Comparison of ENCODE assay signal across 16 cellular contexts in the genomic region with DNA sequence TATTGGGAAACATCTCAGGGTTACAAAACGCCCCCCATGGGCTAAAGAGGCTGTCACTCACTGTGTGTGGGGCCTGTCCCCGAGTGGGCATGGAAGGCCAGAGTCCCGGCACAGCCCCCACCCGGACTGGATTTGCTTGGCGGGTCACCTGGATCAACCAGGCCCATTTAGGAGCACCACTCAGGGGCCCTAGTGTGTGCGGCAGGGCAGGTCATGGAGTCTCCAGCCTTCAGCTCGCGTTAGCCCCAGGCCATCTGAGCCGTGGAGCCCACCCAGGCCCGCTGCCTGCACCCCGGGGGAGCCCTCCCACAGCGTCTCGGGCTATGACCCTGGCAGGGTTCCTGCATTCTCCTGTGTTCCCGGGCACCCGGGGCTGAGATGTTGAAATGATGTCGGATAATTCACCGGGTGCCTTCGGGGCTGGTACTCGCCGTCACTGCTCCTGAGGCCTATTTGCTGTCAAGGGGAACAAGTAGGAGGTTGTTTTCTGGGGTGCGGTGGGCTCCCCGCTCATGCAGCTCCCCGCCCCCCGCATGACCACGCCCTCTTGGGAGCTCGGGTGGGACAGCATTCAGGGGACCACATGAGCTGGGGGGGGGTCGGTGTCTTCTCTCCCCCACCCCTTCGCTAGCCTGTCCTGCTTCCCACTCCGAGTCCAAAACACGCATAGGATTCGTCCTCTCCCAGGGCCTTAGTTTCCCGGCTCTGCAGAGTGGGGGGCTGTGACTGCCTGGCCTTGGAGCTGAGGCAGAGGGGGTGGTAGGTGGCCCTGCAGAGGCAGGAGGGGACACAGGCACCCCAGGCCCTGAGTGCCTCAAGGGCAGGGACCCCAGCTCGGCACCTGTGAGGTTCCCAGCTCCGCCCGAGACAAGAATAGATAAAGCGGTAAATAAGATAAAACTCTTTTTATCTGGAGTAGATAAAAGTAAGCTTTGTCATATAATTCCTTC.
A peak's percentile ranks its signal among the peaks of the same experiment; 100 is the strongest.
DNase-seq lines count a peak whose midpoint lies in the region; ATAC-seq, FAIRE-seq and TF ChIP-seq lines count a peak whose summit lies in the region.
"Had no signal": no experiment of that assay in that cellular context is flagged by ENCODE, and none has a peak within 500 bp of the region (broad histone marks: within the 10 kb centered on the region; RNA-seq: fewer than 3 reads in every experiment).

No MANE protein-coding gene starts in this region.

- H2AFZ ChIP-seq in neuronal stem cell (ENCODE audit: low read length) = no peak overlapping the region

- H2BK120ac ChIP-seq in neuronal stem cell (ENCODE audit: low read depth, low read length) = no peak overlapping the region

- intact Hi-C loops in Right ventricle myocardium superior (cut with DNase I) (loop anchor here (5.0 to 10.0 kb wide), 2 partner anchors 75 to 217 kb away; a partner anchor contains a TSS), heart right ventricle (cut with DNase I) (loop anchor here in 8 of 10 donors (5.0 to 10.0 kb wide), 4 partner anchors 80 to 327 kb away; a partner anchor contains a TSS)

- no peak for TF ChIP-seq CTCF in heart right ventricle (IDR thresholded peaks at IDR 0.05)

- H3K9me3 ChIP-seq in heart right ventricle = no peaks in the 10 kb centered on the region
- no peaks in the 10 kb centered on the region for H3K9me3 ChIP-seq in neuronal stem cell (replicated peaks in 1 of 2; ENCODE audit: control insufficient read depth in 2 of 2, insufficient read depth in 1 of 2, low read depth in 1 of 2, low read length in 2 of 2)
- H3K9me3 ChIP-seq: SJCRH30, vagina had no signal

- H3K27ac ChIP-seq in heart right ventricle = no peak overlapping the region
- no peak overlapping the region for H3K27ac ChIP-seq in neuronal stem cell (replicated peaks; ENCODE audit: low read length)
- H3K27ac ChIP-seq: SJCRH30, vagina, VCaP had no signal

- no peaks in the 10 kb centered on the region for H3K79me1 ChIP-seq in neuronal stem cell (ENCODE audit: low read depth, low read length)

- no peaks in the 10 kb centered on the region for H3K36me3 ChIP-seq in heart right ventricle
- H3K36me3 ChIP-seq in neuronal stem cell (replicated peaks in 1 of 2; ENCODE audit: control insufficient read depth in 2 of 2, insufficient read depth in 2 of 2, low read length in 2 of 2) = no peaks in the 10 kb centered on the region
- H3K36me3 ChIP-seq: SJCRH30, vagina had no signal

- peak overlapping the region; percentile 15 for H2AK5ac ChIP-seq in neuronal stem cell (ENCODE audit: low read depth, low read length)

- H4K91ac ChIP-seq in neuronal stem cell (ENCODE audit: low read depth, low read length, poor library complexity) = no peak overlapping the region

- H2BK12ac ChIP-seq in neuronal stem cell (ENCODE audit: low read length) = no peak overlapping the region

- WGBS in heart right ventricle, 2 donors = 78 to 86% methylated on average over 36 of the region's 36 CpGs
- no CpG with 5 or more reads among the region's 36 CpGs for WGBS in neuronal stem cell (ENCODE audit: extremely low coverage in 2 of 2, insufficient read length in 2 of 2, insufficient replicate concordance in 1 of 2), 2 donors

- DNase-seq in Right ventricle myocardium superior (peak; percentile 22), heart right ventricle (no peak), ecto neural progenitor cell (ENCODE audit: low spot score) (peak; percentile 44), neuronal stem cell (ENCODE audit: low spot score) (no peak), putamen (ENCODE audit: low spot score) (no peak), RCC 7860 (ENCODE audit: low spot score) (no peak)
- DNase-seq: HCEC 1CT; KBM-7; NCI-H1694 treated with DMSO at 0.1 percent for 48 hours; stimulated activated CD4-positive, alpha-beta T cell treated with anti-CD3 and anti-CD28 coated beads, Interleukin-12 subunit alpha, Interleukin-12 subunit beta, amount 100 ng/mL, for 4 hours had no signal

- H2BK15ac ChIP-seq in neuronal stem cell (ENCODE audit: low read length) = peak overlapping the region; percentile 39

- ATAC-seq in Right ventricle myocardium superior (ENCODE audit: poor library complexity) = no peak
- ATAC-seq in heart right ventricle = no peak
- ATAC-seq in HG03520 (IDR thresholded peaks at IDR 0.05; ENCODE audit: unreplicated experiment) = no peak
- ATAC-seq in HG02642 (IDR thresholded peaks at IDR 0.05; ENCODE audit: poor library complexity, unreplicated experiment) = no peak

- H3K4me1 ChIP-seq in heart right ventricle = peaks cover 7 to 26% (median 18%) of the 10 kb centered on the region in 9 donors
- H3K4me1 ChIP-seq in neuronal stem cell (ENCODE audit: control insufficient read depth in 2 of 2, insufficient read depth in 1 of 2, low read depth in 1 of 2, low read length in 2 of 2) = no peaks in the 10 kb centered on the region
- H3K4me1 ChIP-seq: SJCRH30, vagina had no signal

- H3K14ac ChIP-seq in neuronal stem cell (ENCODE audit: low read length) = no peak overlapping the region

- no peak overlapping the region for H3K4ac ChIP-seq in neuronal stem cell (ENCODE audit: low read length)

- H3K18ac ChIP-seq in neuronal stem cell (ENCODE audit: low read length) = no peak overlapping the region

- H3K27me3 ChIP-seq in heart right ventricle = no peaks in the 10 kb centered on the region
- H3K27me3 ChIP-seq in neuronal stem cell (ENCODE audit: control insufficient read depth in 3 of 3, insufficient read depth in 3 of 3, low read depth in 1 of 3, low read length in 3 of 3) = peaks cover 0 to 19% (median 2%) of the 10 kb centered on the region in 3 experiments
- H3K27me3 ChIP-seq: vagina had no signal

- H2BK5ac ChIP-seq in neuronal stem cell (ENCODE audit: low read length) = no peak overlapping the region

- H3K4me2 ChIP-seq in neuronal stem cell (ENCODE audit: insufficient read depth, low read length, poor library complexity, severe bottlenecking) = no peak overlapping the region

- H3K23ac ChIP-seq in neuronal stem cell (ENCODE audit: low read depth, low read length, poor library complexity) = no peak overlapping the region

- no peak overlapping the region for H3K4me3 ChIP-seq in heart right ventricle
- H3K4me3 ChIP-seq in neuronal stem cell (ENCODE audit: low read length in 2 of 2) = no peak overlapping the region
- H3K4me3 ChIP-seq: SJCRH30, vagina had no signal

- FAIRE-seq in RCC 7860 (lab: Jason Lieb, UNC) = no peak
- FAIRE-seq: colon had no signal

- no peak overlapping the region for H3K9ac ChIP-seq in neuronal stem cell (ENCODE audit: low read depth, low read length, poor library complexity)

- no peak overlapping the region for H4K8ac ChIP-seq in neuronal stem cell (ENCODE audit: low read depth, low read length)

Comparison
In these comparisons a context has a peak if more than half of its experiments do, and no peak if none do; other contexts are left out.
1. DNase-seq: peak in Right ventricle myocardium superior (single experiment) and ecto neural progenitor cell (single experiment); none in heart right ventricle (0 of 2), neuronal stem cell (single experiment), putamen (single experiment) and RCC 7860 (single experiment).